Comparison of ENCODE assay signal across 2 cellular contexts in genomic region chr16:87344931-87345631, GRCh38.
A peak's percentile ranks its signal among the peaks of the same experiment; 100 is the strongest.
TF ChIP-seq lines count a peak whose summit lies in the region.

No MANE protein-coding gene starts in this region.

TF ChIP-seq in K562, 482 proteins besides CTCF, POLR2A, EP300 and RAD21:
- TF ChIP-seq RBM22 (IDR thresholded peaks at IDR 0.05; ENCODE audit: low read depth, low read length, poor library complexity, severe bottlenecking) (peak; percentile 32), U2AF1 (optimal IDR thresholded peaks at IDR 0.05; ENCODE audit: low read depth, low read length) (no peak), ZBTB9 (CRISPR knock-in tag; IDR thresholded peaks at IDR 0.05) (no peak), LEF1 (IDR thresholded peaks at IDR 0.05) (no peak), BHLHE40 (IDR thresholded peaks at IDR 0.05; ENCODE audit: low read length) (no peak), PTRF (tag; IDR thresholded peaks at IDR 0.05) (no peak)

TF ChIP-seq in GM12891, 5 proteins besides CTCF, POLR2A, EP300 and RAD21:
- TF ChIP-seq POLR2AphosphoS5 (IDR thresholded peaks at IDR 0.05; ENCODE audit: low read depth, low read length): no peak
- TF ChIP-seq SPI1 (IDR thresholded peaks at IDR 0.05; ENCODE audit: low read depth, low read length): no peak
- no peak for TF ChIP-seq POU2F2 (IDR thresholded peaks at IDR 0.05; ENCODE audit: low read depth, low read length)
- TF ChIP-seq PAX5 (IDR thresholded peaks at IDR 0.05; ENCODE audit: insufficient read depth, low read length, severe bottlenecking): no peak
- TF ChIP-seq TAF1 (IDR thresholded peaks at IDR 0.05; ENCODE audit: low read depth, low read length): no peak
